16 cellular contexts compared by ENCODE assay signal in genomic region chr9:77747163-77747562, GRCh38.
"Had no signal": no experiment of that assay in that cellular context is flagged by ENCODE, and none has a peak within 500 bp of the region (broad histone marks: within the 10 kb centered on the region; RNA-seq: fewer than 3 reads in every experiment).

No MANE protein-coding gene starts in this region.

- H3K27ac ChIP-seq: brain microvascular endothelial cell, hepatocyte, parathyroid adenoma, SK-N-MC, tibial artery, vagina had no signal

- FAIRE-seq: TTC549 had no signal

- H3K4me3 Mint-ChIP-seq: dendritic cell treated with granulocyte-macrophage colony-stimulating factor and Interleukin-4, amounts not matched to agents 40 ng/mL and 50 ng/mL, for 4 days; effector memory CD8-positive, alpha-beta T cell; T-helper 1 cell treated with Interleukin-12 subunit alpha and Interleukin-12 subunit beta and Interleukin-4 antibody, amounts not matched to agents 30 μg/mL and 1 μg/mL, for 36 hours had no signal

- H3K9ac ChIP-seq: parathyroid adenoma had no signal

- H3K9me3 Mint-ChIP-seq: dendritic cell treated with granulocyte-macrophage colony-stimulating factor and Interleukin-4, amounts not matched to agents 40 ng/mL and 50 ng/mL, for 4 days; effector memory CD8-positive, alpha-beta T cell; T-helper 1 cell treated with Interleukin-12 subunit alpha and Interleukin-12 subunit beta and Interleukin-4 antibody, amounts not matched to agents 30 μg/mL and 1 μg/mL, for 36 hours had no signal

- DNase-seq: activated CD4-positive, alpha-beta T cell treated with anti-CD3 and anti-CD28 coated beads, Interleukin-2, amount 50 U/mL, for 48 hours; activated CD4-positive, CD25-positive, alpha-beta regulatory T cell; activated effector memory CD4-positive, alpha-beta T cell treated with anti-CD3 and anti-CD28 coated beads, Interleukin-2, amount 50 U/mL, for 16 hours; amygdala; brain microvascular endothelial cell; effector memory CD8-positive, alpha-beta T cell; retina; stimulated activated CD4-positive, alpha-beta T cell treated with anti-CD3 and anti-CD28 coated beads, Interleukin-4, amount 100 ng/mL, for 4 hours; tibial artery had no signal

- H3K4me3 ChIP-seq: hepatocyte, SK-N-MC, tibial artery, vagina had no signal

- H3K36me3 ChIP-seq: brain microvascular endothelial cell, tibial artery, vagina had no signal

- H3K4me1 ChIP-seq: parathyroid adenoma had no signal

- ATAC-seq: effector memory CD8-positive, alpha-beta T cell had no signal

- H3K27ac Mint-ChIP-seq: dendritic cell treated with granulocyte-macrophage colony-stimulating factor and Interleukin-4, amounts not matched to agents 40 ng/mL and 50 ng/mL, for 4 days; effector memory CD8-positive, alpha-beta T cell; T-helper 1 cell treated with Interleukin-12 subunit alpha and Interleukin-12 subunit beta and Interleukin-4 antibody, amounts not matched to agents 30 μg/mL and 1 μg/mL, for 36 hours had no signal

- H3K27me3 Mint-ChIP-seq: dendritic cell treated with granulocyte-macrophage colony-stimulating factor and Interleukin-4, amounts not matched to agents 40 ng/mL and 50 ng/mL, for 4 days had no signal

- H3K27me3 ChIP-seq: brain microvascular endothelial cell, hepatocyte, tibial artery, vagina had no signal
